ENCODE assay signal across 8 cellular contexts in genomic region chr10:19816420-19817250, GRCh38. TPM values are rescaled to one million over a fixed set of nuclear protein-coding genes. Genes with fewer than 3 reads are reported as not detected.
DNase-seq lines count a peak whose midpoint lies in the region; ATAC-seq and TF ChIP-seq lines count a peak whose summit lies in the region.

Gene PLXDC2 (plus strand): TSS chr10:19816432.

- H3K4me1 ChIP-seq in transverse colon: peaks cover 0 to 29% (median 15%) of the 10 kb centered on the region in 4 donors

- peak within 1 kb of the TSS; percentile 98 for H3K27ac Mint-ChIP-seq in mesothelial cell of epicardium

- H3K9me3 Mint-ChIP-seq in mesothelial cell of epicardium: peaks cover 4% of the 10 kb centered on the region

- H3K4me3 Mint-ChIP-seq in mesothelial cell of epicardium: peak within 1 kb of the TSS; percentile 97

- no peak for TF ChIP-seq POLR2A in transverse colon (IDR thresholded peaks at IDR 0.05)

- ATAC-seq in HG02798 (IDR thresholded peaks at IDR 0.05; ENCODE audit: poor library complexity, unreplicated experiment) (peak; percentile 41), GM21717 (IDR thresholded peaks at IDR 0.05; ENCODE audit: unreplicated experiment) (no peak), GM21360 (IDR thresholded peaks at IDR 0.05; ENCODE audit: unreplicated experiment) (no peak)

- peak within 1 kb of the TSS; percentile 79 for H3K9ac ChIP-seq in SK-N-MC (ENCODE audit: insufficient read length)

- DNase-seq in GM04503 (ENCODE audit: low read depth): peak; percentile 14
- DNase-seq in SK-N-MC (ENCODE audit: low read depth, low spot score): no peak
- DNase-seq in epithelial cell of proximal tubule (ENCODE audit: low read depth): no peak
- peak; percentile 27 to 70 for DNase-seq in mesothelial cell of epicardium (ENCODE audit: low spot score in 2 of 2, unreplicated experiment in 2 of 2)
- DNase-seq in transverse colon: peak; percentile 50

- no peak for TF ChIP-seq EP300 in transverse colon (IDR thresholded peaks at IDR 0.05; ENCODE audit: low read depth)

- peaks cover 11% of the 10 kb centered on the region for H3K36me3 ChIP-seq in SK-N-MC (ENCODE audit: insufficient read depth, low read length)
- H3K36me3 ChIP-seq in transverse colon: no peaks in the 10 kb centered on the region

- H3K9me3 ChIP-seq in SK-N-MC (ENCODE audit: low read depth, low read length) (no peaks in the 10 kb centered on the region), transverse colon (no peaks in the 10 kb centered on the region)

- no peaks in the 10 kb centered on the region for H3K27me3 ChIP-seq in transverse colon

- 6% methylated on average over 55 of the region's 65 CpGs; no CpG with 5 or more reads in 1 of the 2 donors for WGBS in transverse colon (ENCODE audit: low coverage in 1 of 2), 2 donors

- in situ Hi-C loops in transverse colon (cut with MboI; ENCODE audit: low pct_ligation_motif_present in 1 of 4, low pct_unique_long_range_greater_than_20kb in 1 of 4, low sequenced_read_pairs in 3 of 4): loop anchor here in 3 of 4 donors (10.0 to 25.0 kb wide), 2 partner anchors 946 to 958 kb away; no protein-coding TSS in a partner anchor

- H3K27ac ChIP-seq in SK-N-MC (peak within 1 kb of the TSS; percentile 87), transverse colon (peak within 1 kb of the TSS; percentile 77 to 91 (median 88))

- intact Hi-C loops in transverse colon (cut with DNase I; ENCODE audit: low total_unique reads): no loop called here

- TF ChIP-seq CTCF in epithelial cell of proximal tubule (conservative IDR thresholded peaks at IDR 0.05; ENCODE audit: low read depth, low read length) (no peak), mesothelial cell of epicardium (IDR thresholded peaks at IDR 0.05; ENCODE audit: unreplicated experiment) (no peak), transverse colon (IDR thresholded peaks at IDR 0.05) (no peak)

- peak within 1 kb of the TSS; percentile 87 for H3K4me3 ChIP-seq in SK-N-MC
- peak within 1 kb of the TSS; percentile 83 for H3K4me3 ChIP-seq in epithelial cell of proximal tubule (ENCODE audit: low read depth, low read length)
- peak within 1 kb of the TSS; percentile 64 to 80 (median 76) for H3K4me3 ChIP-seq in transverse colon

- peaks cover 12% of the 10 kb centered on the region for H3K27me3 Mint-ChIP-seq in mesothelial cell of epicardium (ENCODE audit: low read depth)

- H3K36me3 Mint-ChIP-seq in mesothelial cell of epicardium: peaks cover 8% of the 10 kb centered on the region

- peaks cover 33% of the 10 kb centered on the region for H3K4me1 Mint-ChIP-seq in mesothelial cell of epicardium

RNA-seq across cellular contexts. Expression of gene PLXDC2, which starts in this region (rescaled TPM):
- total RNA-seq in epithelial cell of proximal tubule (0.86 and 1.4 TPM in 2 replicates), mesothelial cell of epicardium (60.0 to 62.7 TPM (median 62.3 TPM) in 3 replicates), transverse colon (10 to 100 TPM; 12.0 to 32.2 (median 20.3) TPM)

Comparison
In these comparisons a context has a peak if more than half of its experiments do, and no peak if none do; other contexts are left out.
1. DNase-seq: peak in GM04503 (single experiment), mesothelial cell of epicardium (2 of 2) and transverse colon (single experiment); none in SK-N-MC (single experiment) and epithelial cell of proximal tubule (single experiment).
2. Peak in every context shown above with its lines, with median percentiles within 50 percentile points of each other: H3K4me3 ChIP-seq.